ENCODE assay signal across 24 cellular contexts in the genomic region with DNA sequence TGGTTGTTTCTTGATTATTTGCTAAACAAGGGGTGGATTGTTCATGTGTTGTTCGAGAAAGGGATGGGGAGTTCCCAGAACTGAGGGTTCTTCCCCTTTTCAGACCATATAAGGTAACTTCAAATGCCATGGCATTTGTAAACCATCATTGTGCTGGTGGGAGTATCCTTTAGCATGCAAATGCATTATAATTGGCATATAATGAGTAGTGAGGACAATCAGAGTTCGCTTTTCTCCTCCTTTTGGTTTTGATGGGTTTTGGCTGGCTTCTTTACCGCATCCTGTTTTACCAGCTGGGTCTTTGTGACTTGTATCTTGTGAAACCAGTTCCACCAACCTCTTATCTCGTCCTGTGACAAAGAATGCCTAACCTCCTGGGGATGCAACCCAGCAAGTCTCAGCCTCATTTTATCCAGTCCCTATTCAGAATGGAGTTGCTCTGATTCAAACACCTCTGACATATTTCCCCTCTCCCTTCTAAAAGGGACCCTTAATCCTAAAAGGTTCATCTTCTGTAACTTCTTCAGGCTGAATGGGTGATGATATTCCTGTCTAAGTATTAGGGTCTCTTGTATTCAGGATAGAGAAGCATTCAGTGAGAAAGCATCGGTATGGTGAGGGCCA. TPM values are rescaled to one million over a fixed set of nuclear protein-coding genes. Genes with fewer than 3 reads are reported as not detected.
DNase-seq lines count a peak whose midpoint lies in the region; ATAC-seq and TF ChIP-seq lines count a peak whose summit lies in the region.
"Had no signal": no experiment of that assay in that cellular context is flagged by ENCODE, and none has a peak within 500 bp of the region (broad histone marks: within the 10 kb centered on the region; RNA-seq: fewer than 3 reads in every experiment).

No MANE protein-coding gene starts in this region.

- POLR2A ChIA-PET in PC-3 (lab: Charles Lee; ENCODE audit: unreplicated experiment), result no interaction called here

- H3K36me3 ChIP-seq in PC-3 (ENCODE audit: low read depth, low read length) (no peaks in the 10 kb centered on the region), iPS-20b (ENCODE audit: insufficient read depth, low read depth, low read length) (no peaks in the 10 kb centered on the region)
- no peaks in the 10 kb centered on the region for H3K36me3 ChIP-seq in effector memory CD4-positive, alpha-beta T cell (ENCODE audit: control insufficient read depth, insufficient read depth, low read length)
- H3K36me3 ChIP-seq: tibial nerve had no signal

- H3K9me2 ChIP-seq in PC-3 (replicated peaks; ENCODE audit: low read length), result no peaks in the 10 kb centered on the region

- H3K27me3 Mint-ChIP-seq in glutamatergic neuron (ENCODE audit: unreplicated experiment), result no peaks in the 10 kb centered on the region
- H3K27me3 Mint-ChIP-seq: activated naive CD8-positive, alpha-beta T cell treated with anti-CD3 and anti-CD28 coated beads, Interleukin-2, amount 10 ng/mL, durations not matched to agents 7 days and 5 days; CD4-positive, alpha-beta T cell; natural killer cell treated with Interleukin-12 subunit alpha and Interleukin-12 subunit beta and Interleukin-15 and Interleukin-18, amount 100 ng/mL, for 72 hours had no signal

- no peak overlapping the region for H3K4me3 ChIP-seq in Jurkat, Clone E6-1 (ENCODE audit: low read length)
- H3K4me3 ChIP-seq in PC-3 (ENCODE audit: low read length) (no peak overlapping the region), iPS-20b (ENCODE audit: low read length) (no peak overlapping the region)
- no peak overlapping the region for H3K4me3 ChIP-seq in effector memory CD4-positive, alpha-beta T cell (ENCODE audit: insufficient read depth, low read depth, low read length, poor library complexity, severe bottlenecking)
- H3K4me3 ChIP-seq: body of pancreas, hepatocyte, tibial nerve had no signal

- H3K9ac ChIP-seq in PC-3 (ENCODE audit: low read length), result no peak overlapping the region
- peak overlapping the region; percentile 40; the same call in 1 of the 2 replicates for H3K9ac ChIP-seq in iPS-20b (ENCODE audit: low read depth, low read length)
- H3K9ac ChIP-seq: parathyroid adenoma had no signal

- H2AFZ ChIP-seq in PC-3 (ENCODE audit: low read length), result no peak overlapping the region
- H2AFZ ChIP-seq: hepatocyte, parathyroid adenoma had no signal

- no peaks in the 10 kb centered on the region for H3K4me1 Mint-ChIP-seq in glutamatergic neuron (ENCODE audit: low read depth, unreplicated experiment)
- H3K4me1 Mint-ChIP-seq: activated naive CD8-positive, alpha-beta T cell treated with anti-CD3 and anti-CD28 coated beads, Interleukin-2, amount 10 ng/mL, durations not matched to agents 7 days and 5 days had no signal

- H3K27me3 ChIP-seq in PC-3 (ENCODE audit: low read length), result no peaks in the 10 kb centered on the region
- no peaks in the 10 kb centered on the region for H3K27me3 ChIP-seq in iPS-20b (ENCODE audit: insufficient read depth, low read length)
- H3K27me3 ChIP-seq in effector memory CD4-positive, alpha-beta T cell (replicated peaks; ENCODE audit: control insufficient read depth, insufficient read depth, low read length, poor library complexity, severe bottlenecking), result no peaks in the 10 kb centered on the region
- H3K27me3 ChIP-seq: body of pancreas, hepatocyte, tibial nerve had no signal

- no TSS peak for BruUV-seq in PC-3 (replicated peaks; lab: Mats Ljungman, UMichigan)

- H3K36me3 Mint-ChIP-seq in glutamatergic neuron (ENCODE audit: unreplicated experiment), result no peaks in the 10 kb centered on the region
- H3K36me3 Mint-ChIP-seq: activated naive CD8-positive, alpha-beta T cell treated with anti-CD3 and anti-CD28 coated beads, Interleukin-2, amount 10 ng/mL, durations not matched to agents 7 days and 5 days had no signal

- peak overlapping the region; percentile 41 for H3K4me2 ChIP-seq in PC-3 (ENCODE audit: low read length)
- H3K4me2 ChIP-seq: hepatocyte had no signal

- DNase-seq in Jurkat, Clone E6-1 (ENCODE audit: low read depth, low spot score), result peak; percentile 39
- DNase-seq in PC-3, result peak; percentile 82
- no peak for DNase-seq in NCI-H1694 treated with DMSO at 0.1 percent for 48 hours (lab: John Stamatoyannopoulos, UW)
- no peak for DNase-seq in glutamatergic neuron
- DNase-seq in effector memory CD4-positive, alpha-beta T cell, result no peak
- DNase-seq in stimulated activated CD4-positive, alpha-beta T cell treated with anti-CD3 and anti-CD28 coated beads, Interleukin-15, amount 100 ng/mL, for 24 hours, result no peak
- DNase-seq: activated CD4-positive, alpha-beta T cell treated with anti-CD3 and anti-CD28 coated beads for 4 hours; activated naive CD8-positive, alpha-beta T cell treated with anti-CD3 and anti-CD28 coated beads, Interleukin-2, amount 10 ng/mL, durations not matched to agents 7 days and 5 days; body of pancreas; CD4-positive, alpha-beta T cell; Karpas-422; NCI-H1092 treated with DMSO at 0.1 percent for 48 hours; NCI-H2171; NK-92 treated with Interleukin-12 subunit alpha and Interleukin-12 subunit beta, amount 100 ng/mL, for 24 hours; stimulated activated CD4-positive, alpha-beta T cell treated with anti-CD3 and anti-CD28 coated beads, Interleukin-2, amount 100 ng/mL, for 24 hours; stimulated activated naive CD8-positive, alpha-beta T cell treated with anti-CD3 and anti-CD28 coated beads, Interleukin-15, Interleukin-2, amounts not matched to agents 100 U/mL and 50 U/mL, for 24 hours had no signal

- peak overlapping the region; percentile 30 for H3K27ac ChIP-seq in PC-3 (ENCODE audit: low read length)
- no peak overlapping the region for H3K27ac ChIP-seq in iPS-20b (ENCODE audit: low read length)
- no peak overlapping the region for H3K27ac ChIP-seq in effector memory CD4-positive, alpha-beta T cell (ENCODE audit: insufficient read depth, low read length, poor library complexity, severe bottlenecking)
- H3K27ac ChIP-seq: body of pancreas, hepatocyte, parathyroid adenoma, RWPE1, tibial nerve had no signal

- H3K9me3 ChIP-seq in PC-3 (ENCODE audit: low read length) (peaks cover 6% of the 10 kb centered on the region; the same call in 1 of the 2 replicates), iPS-20b (ENCODE audit: insufficient read depth, low read depth, low read length) (no peaks in the 10 kb centered on the region)
- H3K9me3 ChIP-seq in effector memory CD4-positive, alpha-beta T cell (ENCODE audit: control insufficient read depth, low read length), result no peaks in the 10 kb centered on the region
- H3K9me3 ChIP-seq: body of pancreas had no signal

- no peaks in the 10 kb centered on the region for H3K9me3 Mint-ChIP-seq in glutamatergic neuron (ENCODE audit: unreplicated experiment)
- H3K9me3 Mint-ChIP-seq: activated naive CD8-positive, alpha-beta T cell treated with anti-CD3 and anti-CD28 coated beads, Interleukin-2, amount 10 ng/mL, durations not matched to agents 7 days and 5 days; activated T-helper 2 cell treated with anti-CD3 and anti-CD28 coated beads, Interferon-gamma antibody, Interleukin-2, Interleukin-4, amounts not matched to agents 10 μg/mL and 5 μg/mL and 100 μg/mL, durations not matched to agents 14 hours and 24 hours and 36 hours had no signal

- TF ChIP-seq CTCF in PC-3 (conservative IDR thresholded peaks at IDR 0.05; ENCODE audit: low read depth, low read length) (no peak), glutamatergic neuron (IDR thresholded peaks at IDR 0.05; ENCODE audit: partially characterized antibody, unreplicated experiment) (no peak)

- H4K20me1 ChIP-seq in PC-3 (ENCODE audit: low read length), result no peaks in the 10 kb centered on the region

- peak; percentile 50 for ATAC-seq in GM18520 (IDR thresholded peaks at IDR 0.05; ENCODE audit: unreplicated experiment)
- peak; percentile 78 for ATAC-seq in PC-3
- ATAC-seq: body of pancreas; natural killer cell treated with Interleukin-12 subunit alpha and Interleukin-12 subunit beta and Interleukin-15 and Interleukin-18, amount 100 ng/mL, for 72 hours; stimulated activated naive CD8-positive, alpha-beta T cell treated with anti-CD3 and anti-CD28 coated beads, Interleukin-15, Interleukin-2, amounts not matched to agents 100 U/mL and 50 U/mL, for 24 hours had no signal

- H3K4me1 ChIP-seq in PC-3 (ENCODE audit: insufficient read depth, low read length), result peaks cover 15% of the 10 kb centered on the region
- H3K4me1 ChIP-seq in iPS-20b (ENCODE audit: insufficient read depth, low read length), result no peaks in the 10 kb centered on the region
- H3K4me1 ChIP-seq in effector memory CD4-positive, alpha-beta T cell (ENCODE audit: control insufficient read depth, insufficient read depth, low read length, poor library complexity, severe bottlenecking), result no peaks in the 10 kb centered on the region
- H3K4me1 ChIP-seq: body of pancreas, parathyroid adenoma, tibial nerve had no signal

- no peak overlapping the region for H3K4me3 Mint-ChIP-seq in glutamatergic neuron (ENCODE audit: unreplicated experiment)
- H3K4me3 Mint-ChIP-seq: activated naive CD8-positive, alpha-beta T cell treated with anti-CD3 and anti-CD28 coated beads, Interleukin-2, amount 10 ng/mL, durations not matched to agents 7 days and 5 days; CD4-positive, alpha-beta T cell; natural killer cell treated with Interleukin-12 subunit alpha and Interleukin-12 subunit beta and Interleukin-15 and Interleukin-18, amount 100 ng/mL, for 72 hours had no signal

- H3K79me2 ChIP-seq in PC-3 (ENCODE audit: low read length), result no peaks in the 10 kb centered on the region
- H3K79me2 ChIP-seq: hepatocyte, parathyroid adenoma had no signal

- CTCF ChIA-PET in PC-3 (lab: Charles Lee), result no interaction called here

- no peak overlapping the region for H3K27ac Mint-ChIP-seq in glutamatergic neuron (ENCODE audit: unreplicated experiment)
- H3K27ac Mint-ChIP-seq: activated naive CD8-positive, alpha-beta T cell treated with anti-CD3 and anti-CD28 coated beads, Interleukin-2, amount 10 ng/mL, durations not matched to agents 7 days and 5 days; activated T-helper 2 cell treated with anti-CD3 and anti-CD28 coated beads, Interferon-gamma antibody, Interleukin-2, Interleukin-4, amounts not matched to agents 10 μg/mL and 5 μg/mL and 100 μg/mL, durations not matched to agents 14 hours and 24 hours and 36 hours; CD4-positive, alpha-beta T cell; natural killer cell treated with Interleukin-12 subunit alpha and Interleukin-12 subunit beta and Interleukin-15 and Interleukin-18, amount 100 ng/mL, for 72 hours had no signal

- H3F3A ChIP-seq in PC-3 (ENCODE audit: low read length, unreplicated experiment), result no peaks in the 10 kb centered on the region

- intact Hi-C loops in PC-3 (cut with micrococcal nuclease), result no loop called here

RNA-seq across cellular contexts. Expression of a gene that starts 8.7 kb away (rescaled TPM):
- not detected for polyA plus RNA-seq in Jurkat, Clone E6-1 (2012; ENCODE audit: insufficient read depth, insufficient read length)
- total RNA-seq in PC-3 (2014; rRNA removed) (45.2 and 51.8 TPM in 2 replicates), glutamatergic neuron (ENCODE audit: unreplicated experiment) (0.86 TPM)
- total RNA-seq: activated T-helper 2 cell treated with anti-CD3 and anti-CD28 coated beads, Interferon-gamma antibody, Interleukin-2, Interleukin-4, amounts not matched to agents 10 μg/mL and 5 μg/mL and 100 μg/mL, durations not matched to agents 14 hours and 24 hours and 36 hours; natural killer cell treated with Interleukin-12 subunit alpha and Interleukin-12 subunit beta and Interleukin-15 and Interleukin-18, amount 100 ng/mL, for 72 hours had no signal

Comparison
In these comparisons a context has a peak if more than half of its experiments do, and no peak if none do; other contexts are left out.
1. DNase-seq: peak in Jurkat, Clone E6-1 (single experiment) and PC-3 (single experiment); none in NCI-H1694 treated with DMSO at 0.1 percent for 48 hours (single experiment), glutamatergic neuron (single experiment), effector memory CD4-positive, alpha-beta T cell (0 of 3) and stimulated activated CD4-positive, alpha-beta T cell treated with anti-CD3 and anti-CD28 coated beads, Interleukin-15, amount 100 ng/mL, for 24 hours (single experiment).
2. RNA of a gene that starts 8.7 kb away (total RNA-seq): 45.2 to 51.8 TPM in PC-3; 0.86 TPM in glutamatergic neuron (single experiment); every median in the first group is over 10 times any median in the second.